ENCODE assay signal across 10 cellular contexts in the genomic region with DNA sequence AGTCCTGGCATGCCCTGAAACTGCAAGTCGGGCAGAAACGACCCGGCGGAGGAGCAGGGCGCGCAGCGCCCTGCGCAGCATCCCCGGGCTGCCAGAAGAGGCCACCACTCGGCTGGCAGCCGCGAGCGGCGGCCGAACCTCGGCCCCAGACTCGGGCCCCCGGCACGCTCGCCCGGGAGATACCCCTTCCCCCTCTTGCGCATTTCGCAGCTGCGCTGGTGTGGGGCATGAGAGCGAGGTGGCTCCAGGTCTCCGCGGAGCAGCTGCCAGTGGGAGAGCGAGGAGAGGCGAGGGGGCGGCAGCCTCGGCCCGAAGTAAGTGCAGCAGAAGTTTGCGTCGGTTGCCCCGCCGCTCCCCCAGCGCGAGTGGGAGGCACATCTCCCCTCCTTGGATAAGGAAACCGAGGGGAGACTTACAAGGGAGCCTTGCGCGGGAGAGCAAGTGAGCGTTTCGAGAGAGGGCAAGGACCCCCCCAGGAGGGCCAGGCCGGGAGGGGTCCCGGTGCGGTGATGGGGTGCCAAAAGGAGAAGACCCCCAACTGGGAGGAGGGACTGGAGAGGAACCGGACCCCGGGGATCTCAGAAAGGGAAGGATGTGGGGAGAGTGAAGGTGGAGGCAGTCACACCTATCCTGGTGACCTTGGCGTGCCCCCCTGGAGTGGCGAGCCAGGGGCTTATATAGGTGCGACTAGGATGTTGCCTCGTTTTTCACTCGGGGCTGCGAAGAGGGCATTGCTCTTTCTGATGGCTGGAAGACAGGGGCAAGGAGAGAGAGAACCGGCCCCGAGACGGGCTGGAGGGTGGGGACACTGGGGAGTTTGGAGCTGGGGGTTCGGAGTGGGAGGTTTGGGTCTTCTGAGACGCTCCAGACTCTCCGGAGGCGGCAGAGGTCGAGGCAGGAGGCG.
A peak's percentile ranks its signal among the peaks of the same experiment; 100 is the strongest.
DNase-seq lines count a peak whose midpoint lies in the region; ATAC-seq and TF ChIP-seq lines count a peak whose summit lies in the region.
"Had no signal": no experiment of that assay in that cellular context is flagged by ENCODE, and none has a peak within 500 bp of the region (broad histone marks: within the 10 kb centered on the region; RNA-seq: fewer than 3 reads in every experiment).

No MANE protein-coding gene starts in this region.

- TF ChIP-seq CTCF in hepatocyte (IDR thresholded peaks at IDR 0.05; ENCODE audit: poor library complexity) = peak; percentile 32

- CTCF ChIA-PET in activated CD8-positive, alpha-beta memory T cell treated with anti-CD3 and anti-CD28 coated beads, Interleukin-2, amount 10 ng/mL, durations not matched to agents 7 days and 5 days (lab: Charles Lee) = interaction anchor here (0.7 kb wide), 1 partner anchor 514 kb away, joined by 3 read pairs; a partner anchor contains a TSS

- no peak overlapping the region for H3K4me3 Mint-ChIP-seq in activated CD8-positive, alpha-beta memory T cell treated with anti-CD3 and anti-CD28 coated beads, Interleukin-2, amount 10 ng/mL, durations not matched to agents 7 days and 5 days

- peak overlapping the region; percentile 40 for H2AFZ ChIP-seq in hepatocyte

- H3K9ac ChIP-seq in rectal smooth muscle tissue (ENCODE audit: low read length) = no peak overlapping the region

- H3K27ac Mint-ChIP-seq in activated CD8-positive, alpha-beta memory T cell treated with anti-CD3 and anti-CD28 coated beads, Interleukin-2, amount 10 ng/mL, durations not matched to agents 7 days and 5 days = no peak overlapping the region

- no peak overlapping the region for H3K27ac ChIP-seq in hepatocyte
- H3K27ac ChIP-seq in rectal smooth muscle tissue (ENCODE audit: low read depth, low read length) = no peak overlapping the region
- H3K27ac ChIP-seq: brain microvascular endothelial cell had no signal

- DNase-seq in GM03348 (ENCODE audit: low spot score) (peak; percentile 5), RPMI8226 (peak; percentile 9), hepatocyte (ENCODE audit: low spot score) (peak; percentile 39), NCI-H146 treated with DMSO at 0.1 percent for 48 hours (lab: John Stamatoyannopoulos, UW; ENCODE audit: unreplicated experiment) (no peak), NCI-H774 (lab: John Stamatoyannopoulos, UW) (no peak)
- DNase-seq in activated CD8-positive, alpha-beta memory T cell treated with anti-CD3 and anti-CD28 coated beads, Interleukin-2, amount 10 ng/mL, durations not matched to agents 7 days and 5 days = no peak
- DNase-seq: brain microvascular endothelial cell, NCI-H2029 treated with DMSO at 0.1 percent for 48 hours had no signal

- no peaks in the 10 kb centered on the region for H3K79me2 ChIP-seq in hepatocyte

- peak overlapping the region; percentile 84 for H3K4me2 ChIP-seq in hepatocyte

- no peaks in the 10 kb centered on the region for H3K36me3 ChIP-seq in hepatocyte (replicated peaks; ENCODE audit: insufficient read depth, low read depth)
- no peaks in the 10 kb centered on the region for H3K36me3 ChIP-seq in rectal smooth muscle tissue (ENCODE audit: control insufficient read depth, insufficient read depth, low read length)
- H3K36me3 ChIP-seq: brain microvascular endothelial cell had no signal

- no peak for ATAC-seq in HG03045 (IDR thresholded peaks at IDR 0.05; ENCODE audit: unreplicated experiment)
- ATAC-seq in activated CD8-positive, alpha-beta memory T cell treated with anti-CD3 and anti-CD28 coated beads, Interleukin-2, amount 10 ng/mL, durations not matched to agents 7 days and 5 days = no peak

- 4% methylated on average over 53 of the region's 63 CpGs for WGBS in hepatocyte (ENCODE audit: low lambda C conversion rate, missing lambda C conversion rate)

- H3K4me3 ChIP-seq in hepatocyte (peak overlapping the region; percentile 39), rectal smooth muscle tissue (ENCODE audit: low read length) (peak overlapping the region; percentile 39)

- no peaks in the 10 kb centered on the region for H3K9me3 ChIP-seq in hepatocyte (ENCODE audit: low read depth)

- no peaks in the 10 kb centered on the region for H4K20me1 ChIP-seq in hepatocyte (ENCODE audit: insufficient read depth, poor library complexity, severe bottlenecking)

- no peaks in the 10 kb centered on the region for H3K36me3 Mint-ChIP-seq in activated CD8-positive, alpha-beta memory T cell treated with anti-CD3 and anti-CD28 coated beads, Interleukin-2, amount 10 ng/mL, durations not matched to agents 7 days and 5 days

- peaks cover 46% of the 10 kb centered on the region for H3K27me3 Mint-ChIP-seq in activated CD8-positive, alpha-beta memory T cell treated with anti-CD3 and anti-CD28 coated beads, Interleukin-2, amount 10 ng/mL, durations not matched to agents 7 days and 5 days

- no peaks in the 10 kb centered on the region for H3K4me1 Mint-ChIP-seq in activated CD8-positive, alpha-beta memory T cell treated with anti-CD3 and anti-CD28 coated beads, Interleukin-2, amount 10 ng/mL, durations not matched to agents 7 days and 5 days

- peaks cover 72% of the 10 kb centered on the region for H3K27me3 ChIP-seq in hepatocyte
- peaks cover 12% of the 10 kb centered on the region for H3K27me3 ChIP-seq in rectal smooth muscle tissue (ENCODE audit: control insufficient read depth, insufficient read depth, low read length)

- H3K9me2 ChIP-seq in hepatocyte (replicated peaks; ENCODE audit: insufficient read depth) = no peaks in the 10 kb centered on the region

- no peaks in the 10 kb centered on the region for H3K4me1 ChIP-seq in hepatocyte (ENCODE audit: insufficient read depth)
- H3K4me1 ChIP-seq in rectal smooth muscle tissue (ENCODE audit: control insufficient read depth, insufficient read depth, low read length) = no peaks in the 10 kb centered on the region

- H3K9me3 Mint-ChIP-seq in activated CD8-positive, alpha-beta memory T cell treated with anti-CD3 and anti-CD28 coated beads, Interleukin-2, amount 10 ng/mL, durations not matched to agents 7 days and 5 days (ENCODE audit: low read depth) = no peaks in the 10 kb centered on the region

Comparison
In these comparisons a context has a peak if more than half of its experiments do, and no peak if none do; other contexts are left out.
1. DNase-seq: peak in GM03348 (single experiment), RPMI8226 (single experiment) and hepatocyte (single experiment); none in NCI-H146 treated with DMSO at 0.1 percent for 48 hours (single experiment), NCI-H774 (single experiment) and activated CD8-positive, alpha-beta memory T cell treated with anti-CD3 and anti-CD28 coated beads, Interleukin-2, amount 10 ng/mL, durations not matched to agents 7 days and 5 days (single experiment).